In genomic region chr6:7918403-7918802, GRCh38 we compare ENCODE assay signal across 27 cellular contexts.
"Had no signal": no experiment of that assay in that cellular context is flagged by ENCODE, and none has a peak within 500 bp of the region (broad histone marks: within the 10 kb centered on the region; RNA-seq: fewer than 3 reads in every experiment).

No MANE protein-coding gene starts in this region.

- H3K4me3 Mint-ChIP-seq: T-cell; T-helper 1 cell treated with Interleukin-12 subunit alpha and Interleukin-12 subunit beta and Interleukin-4 antibody, amounts not matched to agents 30 μg/mL and 1 μg/mL, for 36 hours had no signal

- H3K4me2 ChIP-seq: PC-9, SK-N-SH had no signal

- H3K36me3 ChIP-seq: Peyer's patch had no signal

- DNase-seq: Kasumi-1; KG1; MV-4-11; NCI-H1048; NCI-H1105; NCI-H1417; NCI-H1436 treated with DMSO at 0.1 percent for 48 hours; NCI-H1694; NCI-H187 treated with DMSO at 0.1 percent for 48 hours; NCI-H2029 treated with DMSO at 0.1 percent for 48 hours; NCI-H2171 treated with DMSO at 0.1 percent for 48 hours; NCI-H345; NCI-H446 treated with DMSO at 0.1 percent for 48 hours; NCI-H510A treated with DMSO at 0.1 percent for 48 hours; NCI-H69; NCI-H774; NK-92 treated with Interleukin-12 subunit alpha and Interleukin-12 subunit beta, amount 100 ng/mL, for 24 hours; OCI-M1; PC-9; SHP77; SK-N-SH; SW 1271; T-cell had no signal

- H3K27ac ChIP-seq: HL-60, PC-9, RWPE1 had no signal

- H3K9me3 Mint-ChIP-seq: T-cell; T-helper 1 cell treated with Interleukin-12 subunit alpha and Interleukin-12 subunit beta and Interleukin-4 antibody, amounts not matched to agents 30 μg/mL and 1 μg/mL, for 36 hours had no signal

- H3K9me3 ChIP-seq: Peyer's patch, SK-N-SH had no signal

- H3K36me3 Mint-ChIP-seq: T-cell had no signal

- H3K27me3 ChIP-seq: Peyer's patch had no signal

- ATAC-seq: T-cell had no signal

- H3K4me1 ChIP-seq: Peyer's patch had no signal

- H3K9me2 ChIP-seq: SK-N-SH had no signal

- H3K9ac ChIP-seq: SK-N-SH had no signal

- H2AFZ ChIP-seq: PC-9 had no signal

- H3K4me3 ChIP-seq: PC-9, Peyer's patch had no signal

- H3K27ac Mint-ChIP-seq: T-cell; T-helper 1 cell treated with Interleukin-12 subunit alpha and Interleukin-12 subunit beta and Interleukin-4 antibody, amounts not matched to agents 30 μg/mL and 1 μg/mL, for 36 hours had no signal
